9 cellular contexts compared by ENCODE assay signal in the genomic region with DNA sequence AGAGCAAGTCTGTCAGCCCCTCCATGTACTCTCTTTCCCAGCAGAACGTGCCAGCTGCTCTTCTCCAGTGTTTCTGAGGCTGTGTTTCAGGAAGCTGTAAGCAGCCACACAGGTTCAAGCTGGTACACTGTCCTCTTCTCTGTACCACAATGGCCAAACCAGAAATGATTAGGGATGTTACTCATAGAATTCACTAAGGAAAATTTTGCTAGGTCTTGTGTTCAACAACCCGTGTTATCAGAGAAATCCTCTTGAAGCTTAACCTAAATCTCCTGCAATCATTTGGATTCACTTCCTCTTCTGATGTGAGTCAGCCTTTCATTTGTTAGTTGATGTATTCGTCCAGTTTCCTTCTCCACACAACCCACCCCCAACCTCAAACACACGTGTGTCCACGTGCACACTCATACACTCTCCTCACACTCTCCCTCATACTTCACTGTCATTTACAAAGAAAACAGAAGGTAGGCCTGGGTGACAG.
DNase-seq lines count a peak whose midpoint lies in the region; ATAC-seq and TF ChIP-seq lines count a peak whose summit lies in the region.
"Had no signal": no experiment of that assay in that cellular context is flagged by ENCODE, and none has a peak within 500 bp of the region (broad histone marks: within the 10 kb centered on the region; RNA-seq: fewer than 3 reads in every experiment).

No MANE protein-coding gene starts in this region.

- no peak overlapping the region for H3K9ac ChIP-seq in endodermal cell (ENCODE audit: extremely low read depth, low read length, poor library complexity, severe bottlenecking)

- H3K36me3 Mint-ChIP-seq in endodermal cell (ENCODE audit: low read depth) = peaks cover 71% of the 10 kb centered on the region

- peak overlapping the region; percentile 48 for H3K27ac Mint-ChIP-seq in endodermal cell

- ATAC-seq in GM19463 (IDR thresholded peaks at IDR 0.05; ENCODE audit: unreplicated experiment) = peak; percentile 98
- ATAC-seq in HG03442 (IDR thresholded peaks at IDR 0.05; ENCODE audit: unreplicated experiment) = peak; percentile 98

- 76 to 81% methylated on average over 2 to 5 of the region's 5 CpGs for whole genome bisulfite sequencing in endodermal cell (ENCODE audit: insufficient coverage in 1 of 2, insufficient read length in 1 of 2), 2 experiments
- 75 to 76% methylated on average over 5 of the region's 5 CpGs for WGBS in tibial nerve, 2 donors

- H3K4me1 Mint-ChIP-seq in endodermal cell = peaks cover 20% of the 10 kb centered on the region

- H3K4me3 ChIP-seq in endodermal cell (ENCODE audit: low read length) (no peak overlapping the region), tibial nerve (no peak overlapping the region)

- TF ChIP-seq EP300 in tibial nerve (IDR thresholded peaks at IDR 0.05) = no peak

- H3K27me3 ChIP-seq in endodermal cell (ENCODE audit: control insufficient read depth, insufficient read depth, low read length, poor library complexity, severe bottlenecking) (no peaks in the 10 kb centered on the region), tibial nerve (no peaks in the 10 kb centered on the region)

- H3K27ac ChIP-seq in endodermal cell (ENCODE audit: low read depth, low read length) = no peak overlapping the region
- no peak overlapping the region for H3K27ac ChIP-seq in tibial nerve

- H3K9me3 ChIP-seq in endodermal cell (ENCODE audit: control insufficient read depth, low read length) = peaks cover 26% of the 10 kb centered on the region
- no peaks in the 10 kb centered on the region for H3K9me3 ChIP-seq in tibial nerve

- peaks cover 6% of the 10 kb centered on the region for H3K9me3 Mint-ChIP-seq in endodermal cell
- H3K9me3 Mint-ChIP-seq: activated T-cell treated with anti-CD3 and anti-CD28 coated beads, Interleukin-2, amount 50 U/mL, for 4 hours had no signal

- H3K36me3 ChIP-seq in endodermal cell (ENCODE audit: control insufficient read depth, insufficient read depth, low read length) (peaks cover 86% of the 10 kb centered on the region), tibial nerve (peaks cover 0 to 52% (median 0%) of the 10 kb centered on the region in 3 donors)

- DNase-seq in ELR (ENCODE audit: low read depth) (peak; percentile 1), endodermal cell (no peak), NCI-H82 (lab: John Stamatoyannopoulos, UW) (no peak), tibial nerve (ENCODE audit: low spot score in 2 of 2) (no peak), NCI-H2029 treated with DMSO at 0.1 percent for 48 hours (lab: John Stamatoyannopoulos, UW) (no peak), HCEC 1CT (no peak)
- DNase-seq: activated T-cell treated with anti-CD3 and anti-CD28 coated beads, Interleukin-2, amount 50 U/mL, for 4 hours had no signal

- no peak for TF ChIP-seq POLR2A in tibial nerve (IDR thresholded peaks at IDR 0.05)

- H3K4me1 ChIP-seq in endodermal cell (ENCODE audit: control insufficient read depth, insufficient read depth, low read length) (peaks cover 7% of the 10 kb centered on the region), tibial nerve (peaks cover 0 to 4% (median 0%) of the 10 kb centered on the region in 4 donors)

- TF ChIP-seq CTCF in endodermal cell (conservative IDR thresholded peaks at IDR 0.05) (no peak), tibial nerve (IDR thresholded peaks at IDR 0.05) (no peak)

- no peaks in the 10 kb centered on the region for H3K27me3 Mint-ChIP-seq in endodermal cell (ENCODE audit: insufficient read depth)

- no peak overlapping the region for H3K4me3 Mint-ChIP-seq in endodermal cell
- H3K4me3 Mint-ChIP-seq: activated T-cell treated with anti-CD3 and anti-CD28 coated beads, Interleukin-2, amount 50 U/mL, for 4 hours had no signal
